In the genomic region with DNA sequence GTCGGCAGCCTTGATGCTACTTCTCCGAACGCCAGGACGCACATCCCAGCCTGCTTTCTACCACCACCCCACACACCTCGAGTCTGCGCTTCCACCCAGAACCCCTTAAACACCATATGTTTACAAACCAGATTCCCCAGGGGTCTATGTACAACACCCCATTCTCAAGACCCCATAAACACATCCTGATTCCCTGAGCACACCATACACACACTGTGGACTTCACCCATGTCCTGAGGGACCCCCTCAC, we compare ENCODE assay signal across 11 cellular contexts. TPM values are rescaled to one million over a fixed set of nuclear protein-coding genes. Genes with fewer than 3 reads are reported as not detected.
DNase-seq lines count a peak whose midpoint lies in the region; ATAC-seq, FAIRE-seq and TF ChIP-seq lines count a peak whose summit lies in the region.
"Had no signal": no experiment of that assay in that cellular context is flagged by ENCODE, and none has a peak within 500 bp of the region (broad histone marks: within the 10 kb centered on the region; RNA-seq: fewer than 3 reads in every experiment).

No MANE protein-coding gene starts in this region.

- intact Hi-C loops in PC-3 (cut with micrococcal nuclease): no loop called here

- peak overlapping the region; percentile 85 for H2AFZ ChIP-seq in PC-3 (ENCODE audit: low read length)

- no peaks in the 10 kb centered on the region for H3K9me2 ChIP-seq in PC-3 (replicated peaks; ENCODE audit: low read length)

- peak overlapping the region; percentile 100 for H3K4me2 ChIP-seq in PC-3 (ENCODE audit: low read length)

- CTCF ChIA-PET in BJ (lab: Yijun Ruan, JAX) (interaction anchor here (0.7 kb wide), 1 partner anchor 20 kb away, joined by 3 read pairs; no protein-coding TSS in a partner anchor), PC-3 (lab: Charles Lee) (interaction anchor here (1.1 to 1.2 kb wide), 2 partner anchors 20 to 57 kb away, joined by 4 to 11 read pairs; no protein-coding TSS in a partner anchor)

- no TSS peak for BruUV-seq in PC-3 (replicated peaks; lab: Mats Ljungman, UMichigan)

- H3K9me3 ChIP-seq in PC-3 (ENCODE audit: low read length) (no peaks in the 10 kb centered on the region), esophagus (ENCODE audit: control insufficient read depth in 2 of 2, insufficient read depth in 1 of 2, low read depth in 1 of 2, low read length in 1 of 2) (no peaks in the 10 kb centered on the region)

- peak overlapping the region; percentile 80 for H3K9ac ChIP-seq in PC-3 (ENCODE audit: low read length)

- no peaks in the 10 kb centered on the region; the same call in 1 of the 2 replicates for H3K27me3 ChIP-seq in BJ (ENCODE audit: control insufficient read depth, insufficient read depth, low read length)
- H3K27me3 ChIP-seq in PC-3 (ENCODE audit: low read length): no peaks in the 10 kb centered on the region
- H3K27me3 ChIP-seq in esophagus (ENCODE audit: control insufficient read depth in 1 of 2, insufficient read depth in 2 of 2, low read length in 2 of 2): no peaks in the 10 kb centered on the region

- peaks cover 28% of the 10 kb centered on the region for H3K79me2 ChIP-seq in PC-3 (ENCODE audit: low read length)

- no peak for DNase-seq in BJ (ENCODE audit: low read depth)
- DNase-seq in PC-3: no peak
- DNase-seq in omental fat pad (ENCODE audit: low spot score): no peak
- no peak for DNase-seq in SIG-M5 treated with dmso at 0.1 percent for 504 hours (lab: John Stamatoyannopoulos, UW; ENCODE audit: unreplicated experiment)
- no peak for DNase-seq in D721Med (ENCODE audit: insufficient read length, low spot score)
- no peak for DNase-seq in 8988T
- DNase-seq: central memory CD4-positive, alpha-beta T cell; NCI-H2107 had no signal

- no peak for TF ChIP-seq CTCF in BJ (IDR thresholded peaks at IDR 0.05; ENCODE audit: insufficient read depth, low read depth, low read length)
- TF ChIP-seq CTCF in PC-3 (conservative IDR thresholded peaks at IDR 0.05; ENCODE audit: low read depth, low read length): no peak
- no peak for TF ChIP-seq CTCF in omental fat pad (IDR thresholded peaks at IDR 0.05)
- no peak for TF ChIP-seq CTCF in D721Med (IDR thresholded peaks at IDR 0.05; ENCODE audit: insufficient read depth, missing control alignments)

- H3K4me1 ChIP-seq in PC-3 (ENCODE audit: insufficient read depth, low read length) (peaks cover 8% of the 10 kb centered on the region), esophagus (ENCODE audit: control insufficient read depth in 2 of 2, insufficient read depth in 2 of 2, low read length in 1 of 2) (peaks cover 0 to 4% of the 10 kb centered on the region in 2 donors)

- H3K27ac ChIP-seq in PC-3 (ENCODE audit: low read length) (no peak overlapping the region), esophagus (ENCODE audit: low read depth in 2 of 2, low read length in 1 of 2) (no peak overlapping the region)

- H3K4me3 ChIP-seq in BJ (ENCODE audit: low read depth, low read length) (peak overlapping the region; percentile 62), PC-3 (ENCODE audit: low read length) (peak overlapping the region; percentile 91), esophagus (ENCODE audit: low read depth in 1 of 2, low read length in 2 of 2) (peak overlapping the region; percentile 62)

- POLR2A ChIA-PET in BJ (lab: Charles Lee) (no interaction called here), PC-3 (lab: Charles Lee; ENCODE audit: unreplicated experiment) (interaction anchor here (0.6 to 0.9 kb wide), 2 partner anchors 57 to 302 kb away, joined by 3 to 15 read pairs; no protein-coding TSS in a partner anchor)

- WGBS in esophagus, 2 donors: 32 to 37% methylated on average over 6 of the region's 6 CpGs

- H3K36me3 ChIP-seq in BJ (ENCODE audit: control insufficient read depth, insufficient read depth, low read length) (no peaks in the 10 kb centered on the region), PC-3 (ENCODE audit: low read depth, low read length) (no peaks in the 10 kb centered on the region), esophagus (ENCODE audit: control insufficient read depth in 2 of 2, insufficient read depth in 2 of 2, low read length in 1 of 2) (no peaks in the 10 kb centered on the region)

- no peak for FAIRE-seq in D721Med (lab: Jason Lieb, UNC)
- FAIRE-seq: GM12892 had no signal

- no peaks in the 10 kb centered on the region for H4K20me1 ChIP-seq in PC-3 (ENCODE audit: low read length)

- ATAC-seq in PC-3: no peak
- ATAC-seq in omental fat pad (ENCODE audit: low FRiP score): peak; percentile 3
- ATAC-seq in HG03135 (IDR thresholded peaks at IDR 0.05; ENCODE audit: unreplicated experiment): no peak

- H3F3A ChIP-seq in PC-3 (ENCODE audit: low read length, unreplicated experiment): no peaks in the 10 kb centered on the region

RNA-seq across cellular contexts. Expression of a gene that starts 0.7 kb away (rescaled TPM):
- polyA plus RNA-seq in BJ (2011; rRNA removed): 34.0 and 46.9 TPM in 2 replicates
- polyA minus RNA-seq in BJ (2011; rRNA and poly(A)+ RNA removed): 51.7 and 62.0 TPM in 2 replicates
- total RNA-seq in PC-3 (2014; rRNA removed): 43.2 and 45.6 TPM in 2 replicates
- 1 to 10 TPM; 2.7 to 6.0 TPM for polyA plus RNA-seq in esophagus
- total RNA-seq in omental fat pad: 10 to 100 TPM; 31.9 to 56.3 (median 38.4) TPM
